ENCODE assay signal across 8 cellular contexts in genomic region chr12:6723607-6724408, GRCh38. TPM values are rescaled to one million over a fixed set of nuclear protein-coding genes. Genes with fewer than 3 reads are reported as not detected.
DNase-seq lines count a peak whose midpoint lies in the region; ATAC-seq, FAIRE-seq and TF ChIP-seq lines count a peak whose summit lies in the region.

COPS7A (plus strand) TSS chr12:6724046; CDS start chr12:6724657, 611 bp downstream.

- H3K9ac ChIP-seq in HepG2 (ENCODE audit: insufficient read depth, low read depth, low read length): peak within 1 kb of the TSS; percentile 85

- no peaks in the 10 kb centered on the region for H3K9me3 ChIP-seq in HepG2 (ENCODE audit: low read length)

- peak within 1 kb of the TSS; percentile 93 for H2AFZ ChIP-seq in HepG2 (ENCODE audit: low read length)

- peak within 1 kb of the TSS; percentile 82 for H3K27ac ChIP-seq in HepG2 (ENCODE audit: extremely low read length, insufficient read depth, low read length)

- TF ChIP-seq CTCF in HepG2 (CRISPR knock-in tag; IDR thresholded peaks at IDR 0.05): peak; percentile 66

- peak within 1 kb of the TSS; percentile 65 to 93 (median 74) for H3K4me3 ChIP-seq in HepG2 (replicated peaks in 1 of 3; ENCODE audit: insufficient read depth in 1 of 3, low read depth in 2 of 3, low read length in 3 of 3)

- POLR2A ChIA-PET in activated CD4-positive, alpha-beta memory T cell treated with anti-CD3 and anti-CD28 coated beads for 36 hours (lab: Charles Lee): interaction anchor here (0.7 to 2.0 kb wide), 19 partner anchors 9 to 220 kb away, joined by 3 to 53 read pairs (median 5); partner anchors contain the start of genes C12orf57, CD4, CDCA3 and GAPDH
- POLR2A ChIA-PET in HepG2 (lab: Yijun Ruan, JAX): interaction anchor here (0.5 to 2.6 kb wide), 38 partner anchors 8 to 388 kb away, joined by 3 to 111 read pairs (median 4); partner anchors contain the start of genes CD4, CDCA3, GAPDH and LTBR

- H4K20me1 ChIP-seq in HepG2 (ENCODE audit: insufficient read depth, low read length): no peaks in the 10 kb centered on the region

- TF ChIP-seq POLR2A in HepG2 (IDR thresholded peaks at IDR 0.05; ENCODE audit: insufficient read depth in 1 of 2, low read depth in 2 of 2, low read length in 2 of 2): peak; percentile 68 to 85

- H3K27me3 Mint-ChIP-seq in activated CD4-positive, alpha-beta memory T cell treated with anti-CD3 and anti-CD28 coated beads for 36 hours: no peaks in the 10 kb centered on the region

- intact Hi-C loops in activated CD4-positive, alpha-beta memory T cell treated with anti-CD3 and anti-CD28 coated beads for 36 hours (cut with micrococcal nuclease): loop anchor here (1.0 to 2.0 kb wide), 7 partner anchors 19 to 128 kb away; partner anchors contain the start of genes CD4, ING4, USP5 and ZNF384
- intact Hi-C loops in HepG2 (cut with micrococcal nuclease; ENCODE audit: unreplicated experiment): loop anchor here (2.0 kb wide), 1 partner anchor 35 kb away; the partner anchor contains the start of gene ZNF384

- TF ChIP-seq EP300 in HepG2 (IDR thresholded peaks at IDR 0.05; ENCODE audit: low read depth in 2 of 2, low read length in 2 of 2): peak in 1 of 2 experiments; percentile 58; a peak in 1 of 4 replicates
- 0 out of 2 replicates have a peak, but pooled peaks have one; percentile 25 for TF ChIP-seq EP300 in HepG2 (CRISPR knock-in tag; IDR thresholded peaks at IDR 0.05; ENCODE audit: borderline replicate concordance)

- H3K36me3 ChIP-seq in HepG2 (replicated peaks in 1 of 2; ENCODE audit: control insufficient read depth in 1 of 2, insufficient read depth in 2 of 2, low read length in 2 of 2): peaks cover 0 to 10% of the 10 kb centered on the region in 2 experiments; a peak in 1 of 5 replicates

- H3K4me1 Mint-ChIP-seq in activated CD4-positive, alpha-beta memory T cell treated with anti-CD3 and anti-CD28 coated beads for 36 hours (ENCODE audit: low read depth): peaks cover 25% of the 10 kb centered on the region

- FAIRE-seq in HepG2 (lab: Jason Lieb, UNC): peak; percentile 94

- TF ChIP-seq RAD21 in HepG2 (CRISPR knock-in tag; IDR thresholded peaks at IDR 0.05): peak; percentile 36; the same call in 1 of the 2 replicates

- peak within 1 kb of the TSS; percentile 98 for H3K4me2 ChIP-seq in HepG2 (ENCODE audit: low read depth, low read length)

- in situ Hi-C loops in HepG2 (cut with HindIII; ENCODE audit: extremely low pct_ligation_motif_present, low pct_unique_long_range_greater_than_20kb): no loop called here

- H3K27ac Mint-ChIP-seq in activated CD4-positive, alpha-beta memory T cell treated with anti-CD3 and anti-CD28 coated beads for 36 hours: peak within 1 kb of the TSS; percentile 84

- H3K9me3 Mint-ChIP-seq in activated CD4-positive, alpha-beta memory T cell treated with anti-CD3 and anti-CD28 coated beads for 36 hours: no peaks in the 10 kb centered on the region

- no peaks in the 10 kb centered on the region for H3K27me3 ChIP-seq in HepG2 (ENCODE audit: control insufficient read depth in 1 of 2, insufficient read depth in 2 of 2, low read length in 2 of 2)

- H3K36me3 Mint-ChIP-seq in activated CD4-positive, alpha-beta memory T cell treated with anti-CD3 and anti-CD28 coated beads for 36 hours: peaks cover 7% of the 10 kb centered on the region

- DNase-seq in CD1c-positive myeloid dendritic cell (ENCODE audit: extremely low spot score) (peak; percentile 98), NCI-H82 treated with DMSO at 0.1 percent for 48 hours (lab: John Stamatoyannopoulos, UW; ENCODE audit: unreplicated experiment) (peak; percentile 99), dermis microvascular lymphatic vessel endothelial cell (ENCODE audit: low read depth in 2 of 2) (peak; percentile 97 to 98), HepG2 (ENCODE audit: low spot score) (peak; percentile 97)
- DNase-seq in activated CD4-positive, alpha-beta memory T cell treated with anti-CD3 and anti-CD28 coated beads for 36 hours: peak; percentile 99
- peak; percentile 92 for DNase-seq in stimulated activated CD4-positive, alpha-beta T cell treated with anti-CD3 and anti-CD28 coated beads, Interleukin-4, amount 100 ng/mL, for 1 hour

- WGBS in HepG2 (ENCODE audit: low lambda C conversion rate): 2% methylated on average over 37 of the region's 49 CpGs

- CTCF ChIA-PET in activated CD4-positive, alpha-beta memory T cell treated with anti-CD3 and anti-CD28 coated beads for 36 hours (lab: Charles Lee): interaction anchor here (0.9 to 3.5 kb wide), 20 partner anchors 9 to 182 kb away, joined by 3 to 34 read pairs (median 4); partner anchors contain the start of genes CD4, LAG3, MLF2 and SPSB2
- CTCF ChIA-PET in HepG2 (lab: Yijun Ruan, JAX; ENCODE audit: low intra/inter-chr PET ratio, low total read pairs): no interaction called here

- H3K4me1 ChIP-seq in HepG2 (ENCODE audit: insufficient read depth, low read length): peaks cover 31% of the 10 kb centered on the region

- ATAC-seq in GM19438 (IDR thresholded peaks at IDR 0.05; ENCODE audit: low read depth, unreplicated experiment): peak; percentile 95
- ATAC-seq in HG03575 (IDR thresholded peaks at IDR 0.05; ENCODE audit: extremely low read depth, insufficient number of reproducible peaks, low FRiP score, unreplicated experiment): peak; percentile 40
- peak; percentile 97 for ATAC-seq in HepG2

- BruUV-seq in HepG2 (replicated peaks; lab: Mats Ljungman, UMichigan): no TSS peak

- H3K4me3 Mint-ChIP-seq in activated CD4-positive, alpha-beta memory T cell treated with anti-CD3 and anti-CD28 coated beads for 36 hours: peak within 1 kb of the TSS; percentile 83

- peaks cover 3% of the 10 kb centered on the region for H3K79me2 ChIP-seq in HepG2 (ENCODE audit: insufficient read depth, low read length)

TF ChIP-seq in HepG2, 621 proteins besides CTCF, POLR2A, EP300 and RAD21 (continues in another document):
- peak; percentile 68; the same call in 1 of the 2 replicates for TF ChIP-seq NFKBIZ (CRISPR knock-in tag; IDR thresholded peaks at IDR 0.05)
- no peak; the same call in 1 of the 2 replicates for TF ChIP-seq EED (CRISPR knock-in tag; IDR thresholded peaks at IDR 0.05)
- no peak for TF ChIP-seq MAFK (conservative IDR thresholded peaks at IDR 0.05 in 1 of 2, IDR thresholded peaks at IDR 0.05 in 1 of 2; ENCODE audit: low read length in 2 of 2)
- TF ChIP-seq, protein P1, sequence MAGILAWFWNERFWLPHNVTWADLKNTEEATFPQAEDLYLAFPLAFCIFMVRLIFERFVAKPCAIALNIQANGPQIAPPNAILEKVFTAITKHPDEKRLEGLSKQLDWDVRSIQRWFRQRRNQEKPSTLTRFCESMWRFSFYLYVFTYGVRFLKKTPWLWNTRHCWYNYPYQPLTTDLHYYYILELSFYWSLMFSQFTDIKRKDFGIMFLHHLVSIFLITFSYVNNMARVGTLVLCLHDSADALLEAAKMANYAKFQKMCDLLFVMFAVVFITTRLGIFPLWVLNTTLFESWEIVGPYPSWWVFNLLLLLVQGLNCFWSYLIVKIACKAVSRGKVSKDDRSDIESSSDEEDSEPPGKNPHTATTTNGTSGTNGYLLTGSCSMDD (CRISPR knock-in tag; IDR thresholded peaks at IDR 0.05): no peak
- TF ChIP-seq, protein P2, sequence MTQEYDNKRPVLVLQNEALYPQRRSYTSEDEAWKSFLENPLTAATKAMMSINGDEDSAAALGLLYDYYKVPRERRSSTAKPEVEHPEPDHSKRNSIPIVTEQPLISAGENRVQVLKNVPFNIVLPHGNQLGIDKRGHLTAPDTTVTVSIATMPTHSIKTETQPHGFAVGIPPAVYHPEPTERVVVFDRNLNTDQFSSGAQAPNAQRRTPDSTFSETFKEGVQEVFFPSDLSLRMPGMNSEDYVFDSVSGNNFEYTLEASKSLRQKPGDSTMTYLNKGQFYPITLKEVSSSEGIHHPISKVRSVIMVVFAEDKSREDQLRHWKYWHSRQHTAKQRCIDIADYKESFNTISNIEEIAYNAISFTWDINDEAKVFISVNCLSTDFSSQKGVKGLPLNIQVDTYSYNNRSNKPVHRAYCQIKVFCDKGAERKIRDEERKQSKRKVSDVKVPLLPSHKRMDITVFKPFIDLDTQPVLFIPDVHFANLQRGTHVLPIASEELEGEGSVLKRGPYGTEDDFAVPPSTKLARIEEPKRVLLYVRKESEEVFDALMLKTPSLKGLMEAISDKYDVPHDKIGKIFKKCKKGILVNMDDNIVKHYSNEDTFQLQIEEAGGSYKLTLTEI (CRISPR knock-in tag; conservative IDR thresholded peaks at IDR 0.05): no peak
- peak; percentile 95 for TF ChIP-seq KLF15 (CRISPR knock-in tag; IDR thresholded peaks at IDR 0.05; ENCODE audit: borderline replicate concordance)
- TF ChIP-seq SP4 (CRISPR knock-in tag; IDR thresholded peaks at IDR 0.05): peak; percentile 81
- TF ChIP-seq XRCC5 (optimal IDR thresholded peaks at IDR 0.05; ENCODE audit: low read length): peak; percentile 95

RNA-seq across cellular contexts. Expression of gene COPS7A, which starts in this region (rescaled TPM):
- 10 to 100 TPM; 37.6 to 39.4 TPM for total RNA-seq in activated CD4-positive, alpha-beta memory T cell treated with anti-CD3 and anti-CD28 coated beads for 36 hours
- total RNA-seq in dermis microvascular lymphatic vessel endothelial cell (35.8 and 50.4 TPM in 2 replicates), HepG2 (2016; rRNA removed; fragmentation: Illumina TruSeq; extraction: Trizol) (38.0 and 40.0 TPM in 2 replicates)
- total RNA-seq in HepG2 (2016; cell fraction: cytosol; rRNA removed; fragmentation: Illumina TruSeq; extraction: Trizol; ENCODE audit: low read depth): 16.6 and 19.7 TPM in 2 replicates
- total RNA-seq in HepG2 (2016; cell fraction: insoluble cytoplasmic fraction; rRNA removed; fragmentation: Illumina TruSeq; extraction: Trizol): 38.4 and 43.8 TPM in 2 replicates
- 33.7 and 38.9 TPM in 2 replicates for total RNA-seq in HepG2 (2016; cell fraction: membrane; rRNA removed; fragmentation: Illumina TruSeq; extraction: Trizol)
- 20.4 and 24.9 TPM in 2 replicates for total RNA-seq in HepG2 (2016; cell fraction: nucleus; rRNA removed; fragmentation: Illumina TruSeq; extraction: Trizol)
- polyA plus RNA-seq in HepG2 (2011; rRNA removed): 71.4 and 73.6 TPM in 2 replicates
- 68.4 and 72.5 TPM in 2 replicates for polyA plus RNA-seq in HepG2 (2011; cell fraction: cytosol; rRNA removed)
- 96.7 and 97.8 TPM in 2 replicates for polyA plus RNA-seq in HepG2 (2011; cell fraction: nucleus; rRNA removed)
- 27.8 and 28.6 TPM in 2 replicates for polyA plus RNA-seq in HepG2 (2012)
- 16.8 and 17.8 TPM in 2 replicates for polyA plus RNA-seq in HepG2 (2016; cell fraction: cytosol; fragmentation: Illumina TruSeq; extraction: Trizol; ENCODE audit: low read depth)
- 43.9 and 53.4 TPM in 2 replicates for polyA plus RNA-seq in HepG2 (2016; cell fraction: insoluble cytoplasmic fraction; fragmentation: Illumina TruSeq; extraction: Trizol; ENCODE audit: low read depth)
- polyA plus RNA-seq in HepG2 (2016; cell fraction: membrane; fragmentation: Illumina TruSeq; extraction: Trizol; ENCODE audit: low read depth): 27.8 and 32.9 TPM in 2 replicates
- 43.1 and 49.0 TPM in 2 replicates for polyA plus RNA-seq in HepG2 (2016; cell fraction: nucleus; fragmentation: Illumina TruSeq; extraction: Trizol; ENCODE audit: insufficient read depth, low read depth)
- 54.1 and 62.8 TPM in 2 replicates for polyA minus RNA-seq in HepG2 (2011; rRNA and poly(A)+ RNA removed; ENCODE audit: low replicate concordance)
- polyA minus RNA-seq in HepG2 (2011; cell fraction: cytosol; rRNA and poly(A)+ RNA removed): 14.6 and 16.3 TPM in 2 replicates
- 9.7 and 12.6 TPM in 2 replicates for polyA minus RNA-seq in HepG2 (2011; cell fraction: nucleus; rRNA and poly(A)+ RNA removed)

Comparison
In these comparisons a context has a peak if more than half of its experiments do, and no peak if none do; other contexts are left out.
1. Peak in every context shown above with its lines: DNase-seq, ATAC-seq, H3K4me3 ChIP-seq and H3K27ac ChIP-seq.
2. ATAC-seq: peak in every context shown above with its lines; median percentile 97 in HepG2; 95 in GM19438; 40 in HG03575.